In genomic region chr9:127637322-127637847, GRCh38 we compare ENCODE assay signal across 10 cellular contexts. TPM values are rescaled to one million over a fixed set of nuclear protein-coding genes. Genes with fewer than 3 reads are reported as not detected.
DNase-seq lines count a peak whose midpoint lies in the region; ATAC-seq, FAIRE-seq and TF ChIP-seq lines count a peak whose summit lies in the region.
"Had no signal": no experiment of that assay in that cellular context is flagged by ENCODE, and none has a peak within 500 bp of the region (broad histone marks: within the 10 kb centered on the region; RNA-seq: fewer than 3 reads in every experiment).

No MANE protein-coding gene starts in this region.

- H3K4me3 ChIP-seq in fibroblast of lung (replicated peaks in 1 of 4; ENCODE audit: control extremely low read depth in 1 of 4, insufficient read depth in 1 of 4, low read depth in 3 of 4, low read length in 4 of 4) (peak overlapping the region; percentile 19 to 43 (median 32)), pancreas (no peak overlapping the region)
- H3K4me3 ChIP-seq: cardiac muscle cell had no signal

- no peaks in the 10 kb centered on the region for H3K27me3 ChIP-seq in fibroblast of lung (ENCODE audit: control insufficient read depth, insufficient read depth, low read length)
- H3K27me3 ChIP-seq in pancreas, result no peaks in the 10 kb centered on the region
- H3K27me3 ChIP-seq: cardiac muscle cell had no signal

- peaks cover 23% of the 10 kb centered on the region for H3K27me3 Mint-ChIP-seq in stimulated activated memory B cell treated with anti-CD40 and anti-IgM and Interleukin-4, amounts not matched to agents 10 μg/mL and 1 μg/mL and 100 μg/mL, for 72 hours

- H3K4me1 ChIP-seq in fibroblast of lung (ENCODE audit: control insufficient read depth, extremely low read depth, insufficient read depth, low read length) (peaks cover 2% of the 10 kb centered on the region), pancreas (peaks cover 6 to 17% (median 7%) of the 10 kb centered on the region in 3 donors)

- TF ChIP-seq CTCF in fibroblast of lung (conservative IDR thresholded peaks at IDR 0.05 in 1 of 2, IDR thresholded peaks at IDR 0.05 in 1 of 2; ENCODE audit: low read depth in 1 of 2, low read length in 2 of 2), result no peak
- no peak for TF ChIP-seq CTCF in pancreas (IDR thresholded peaks at IDR 0.05)

- DNase-seq in G401 (ENCODE audit: low spot score) (peak; percentile 63), NCI-H2196 treated with DMSO at 0.1 percent for 48 hours (lab: John Stamatoyannopoulos, UW; ENCODE audit: unreplicated experiment) (peak; percentile 55), fibroblast of lung (ENCODE audit: low read depth in 2 of 2) (peak; percentile 67 to 97), pancreas (no peak), T1000 (lab: John Stamatoyannopoulos, UW) (no peak)
- no peak for DNase-seq in NK-92 treated with Interleukin-12 subunit alpha and Interleukin-12 subunit beta, amount 100 ng/mL, for 24 hours (lab: John Stamatoyannopoulos, UW)

- H3K27ac ChIP-seq in fibroblast of lung (ENCODE audit: insufficient read depth, low read length), result peak overlapping the region; percentile 45
- H3K27ac ChIP-seq in pancreas, result peak overlapping the region in 2 of 4 donors; percentile 39 to 58
- H3K27ac ChIP-seq: cardiac muscle cell had no signal

- no peaks in the 10 kb centered on the region for H3K9me3 ChIP-seq in fibroblast of lung (ENCODE audit: control insufficient read depth, insufficient read depth, low read depth, low read length)
- H3K9me3 ChIP-seq in pancreas, result no peaks in the 10 kb centered on the region

- H3K27ac Mint-ChIP-seq in stimulated activated memory B cell treated with anti-CD40 and anti-IgM and Interleukin-4, amounts not matched to agents 10 μg/mL and 1 μg/mL and 100 μg/mL, for 72 hours, result no peak overlapping the region

- H3K4me3 Mint-ChIP-seq in stimulated activated memory B cell treated with anti-CD40 and anti-IgM and Interleukin-4, amounts not matched to agents 10 μg/mL and 1 μg/mL and 100 μg/mL, for 72 hours, result no peak overlapping the region

- intact Hi-C loops in pancreas (cut with DNase I), result no loop called here

- peak; percentile 51 to 78 (median 68) for ATAC-seq in pancreas
- ATAC-seq in stimulated activated memory B cell treated with anti-CD40 and anti-IgM and Interleukin-4, amounts not matched to agents 10 μg/mL and 1 μg/mL and 100 μg/mL, for 72 hours, result no peak
- ATAC-seq in GM19395 (IDR thresholded peaks at IDR 0.05; ENCODE audit: unreplicated experiment), result no peak

- H4K20me1 ChIP-seq in fibroblast of lung (ENCODE audit: control insufficient read depth, extremely low read depth, insufficient read depth, low read length), result no peaks in the 10 kb centered on the region

- FAIRE-seq in pancreas (lab: Jason Lieb, UNC), result no peak
- FAIRE-seq: urothelium cell line had no signal

- no peaks in the 10 kb centered on the region for H3K9me3 Mint-ChIP-seq in stimulated activated memory B cell treated with anti-CD40 and anti-IgM and Interleukin-4, amounts not matched to agents 10 μg/mL and 1 μg/mL and 100 μg/mL, for 72 hours

- in situ Hi-C loops in G401 (cut with HindIII; ENCODE audit: low sequenced_read_pairs), result no loop called here

- H2AFZ ChIP-seq in fibroblast of lung (ENCODE audit: low read length), result no peak overlapping the region

- no peaks in the 10 kb centered on the region for H3K36me3 Mint-ChIP-seq in stimulated activated memory B cell treated with anti-CD40 and anti-IgM and Interleukin-4, amounts not matched to agents 10 μg/mL and 1 μg/mL and 100 μg/mL, for 72 hours

- H3K36me3 ChIP-seq in fibroblast of lung (ENCODE audit: control insufficient read depth, insufficient read depth, low read length) (no peaks in the 10 kb centered on the region), pancreas (no peaks in the 10 kb centered on the region)
- H3K36me3 ChIP-seq: cardiac muscle cell had no signal

- no peaks in the 10 kb centered on the region for H3K4me1 Mint-ChIP-seq in stimulated activated memory B cell treated with anti-CD40 and anti-IgM and Interleukin-4, amounts not matched to agents 10 μg/mL and 1 μg/mL and 100 μg/mL, for 72 hours

- H3K4me2 ChIP-seq in fibroblast of lung (ENCODE audit: extremely low read depth, insufficient read depth, low read length), result peak overlapping the region; percentile 37

- 22 to 23% methylated on average over 11 of the region's 11 CpGs for WGBS in pancreas, 2 donors

- no peaks in the 10 kb centered on the region for H3K79me2 ChIP-seq in fibroblast of lung (ENCODE audit: control insufficient read depth, insufficient read depth, low read length)

- no peak overlapping the region for H3K9ac ChIP-seq in fibroblast of lung (ENCODE audit: insufficient read depth, low read length)

RNA-seq across cellular contexts. Expression of gene STXBP1, which starts 25.3 kb away (rescaled TPM):
- total RNA-seq in G401 (2014; rRNA removed; shearing (Covaris generic)), result 2.8 and 11.2 TPM in 2 replicates
- total RNA-seq in fibroblast of lung (19.8 and 36.0 TPM in 2 replicates), pancreas (10 to 100 TPM; 14.3 to 33.0 (median 22.0) TPM)
- polyA plus RNA-seq in fibroblast of lung (25.6 and 34.6 TPM in 2 replicates), pancreas (10 to 100 TPM; 17.6 to 46.4 TPM)
- polyA plus RNA-seq in fibroblast of lung (2012), result 41.9 and 43.7 TPM in 2 replicates
- 61.1 and 80.7 TPM in 2 replicates for polyA minus RNA-seq in fibroblast of lung (ENCODE audit: low replicate concordance)

Comparison
In these comparisons a context has a peak if more than half of its experiments do, and no peak if none do; other contexts are left out.
1. DNase-seq: peak in G401 (single experiment), NCI-H2196 treated with DMSO at 0.1 percent for 48 hours (single experiment) and fibroblast of lung (2 of 2); none in pancreas (0 of 6), NK-92 treated with Interleukin-12 subunit alpha and Interleukin-12 subunit beta, amount 100 ng/mL, for 24 hours (single experiment) and T1000 (single experiment).
2. H3K4me3 ChIP-seq: peak in fibroblast of lung (4 of 4); none in pancreas (0 of 4).
3. ATAC-seq: peak in pancreas (4 of 4); none in stimulated activated memory B cell treated with anti-CD40 and anti-IgM and Interleukin-4, amounts not matched to agents 10 μg/mL and 1 μg/mL and 100 μg/mL, for 72 hours (single experiment) and GM19395 (single experiment).